In the genomic region with DNA sequence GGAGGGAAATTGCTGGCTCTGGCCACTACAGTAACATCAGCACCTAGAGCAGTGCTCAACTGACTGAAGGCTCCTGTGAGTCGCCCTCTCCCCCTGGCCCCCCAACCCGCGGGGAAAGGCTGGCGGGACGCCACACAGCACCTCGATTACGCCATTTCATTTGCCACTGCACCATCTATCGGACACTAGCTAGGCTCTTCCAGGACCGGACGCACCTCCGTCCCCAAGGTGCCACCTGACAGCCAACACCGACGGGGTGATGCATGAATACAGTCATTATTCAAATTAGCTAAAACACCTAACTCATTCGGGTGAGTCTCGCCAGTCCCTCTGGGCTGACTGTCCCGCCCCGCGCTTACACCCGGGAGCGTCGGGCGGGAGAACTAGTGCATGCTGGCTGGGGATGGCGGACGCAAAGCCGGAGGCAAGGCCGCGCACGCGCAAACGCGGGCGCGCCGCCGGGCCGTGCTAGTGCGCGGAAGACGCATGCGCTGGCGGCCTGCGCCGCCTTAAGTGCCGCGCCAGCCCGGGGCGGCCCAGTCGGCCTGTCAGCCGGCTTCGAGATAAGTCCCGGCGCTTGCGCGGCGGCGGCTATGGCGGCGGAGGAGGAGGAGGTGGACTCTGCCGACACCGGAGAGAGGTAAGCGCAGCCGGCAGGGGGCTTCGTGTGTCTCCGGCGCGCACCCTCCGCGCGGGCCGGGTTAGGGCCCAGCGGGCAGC, we compare ENCODE assay signal across 8 cellular contexts. TPM values are rescaled to one million over a fixed set of nuclear protein-coding genes. Genes with fewer than 3 reads are reported as not detected.
DNase-seq lines count a peak whose midpoint lies in the region; ATAC-seq and TF ChIP-seq lines count a peak whose summit lies in the region.

ABHD5 (plus strand) TSS at position 539 of the 720 bp plus-strand sequence; CDS start at position 594, 55 bp downstream.

- peaks cover 38% of the 10 kb centered on the region for H3K79me2 ChIP-seq in GM23338 (replicated peaks; ENCODE audit: insufficient read depth)

- peak; percentile 99 for TF ChIP-seq POLR2A in Raji (IDR thresholded peaks at IDR 0.05; ENCODE audit: insufficient read depth, low read depth, low read length)

- no peaks in the 10 kb centered on the region for H3K27me3 ChIP-seq in GM23338 (ENCODE audit: insufficient read depth)

- H3F3A ChIP-seq in GM23338 (replicated peaks; ENCODE audit: low read depth) = 0 out of 2 replicates have a peak, but pooled peaks cover 9% of the 10 kb centered on the region

- H3K27ac ChIP-seq in GM23338 (ENCODE audit: low read depth) = peak within 1 kb of the TSS; percentile 86

- TF ChIP-seq CTCF in GM23338 (conservative IDR thresholded peaks at IDR 0.05; ENCODE audit: low read depth in 2 of 2) = peak; percentile 16 to 47; a peak in 2 of 4 replicates
- TF ChIP-seq CTCF in fibroblast of the aortic adventitia (IDR thresholded peaks at IDR 0.05; ENCODE audit: insufficient read depth, low read length) = peak; percentile 33
- peak; percentile 39 for TF ChIP-seq CTCF in nephron progenitor cell (IDR thresholded peaks at IDR 0.05)

- peak; percentile 84 for ATAC-seq in GM23338
- ATAC-seq in stimulated activated naive CD8-positive, alpha-beta T cell treated with anti-CD3 and anti-CD28 coated beads, Interleukin-15, amount 100 ng/mL, for 72 hours = peak; percentile 91

- H3K4me2 ChIP-seq in GM23338 = peak within 1 kb of the TSS; percentile 86

- H3K36me3 Mint-ChIP-seq in GM23338 (ENCODE audit: low read depth) (peaks cover 10% of the 10 kb centered on the region; the same call in 1 of the 3 replicates), nephron progenitor cell (ENCODE audit: low read depth) (peaks cover 13% of the 10 kb centered on the region)

- H2AFZ ChIP-seq in GM23338 = peak within 1 kb of the TSS; percentile 97

- peak within 1 kb of the TSS; percentile 98 for H3K27ac Mint-ChIP-seq in GM23338
- peak within 1 kb of the TSS; percentile 92 for H3K27ac Mint-ChIP-seq in nephron progenitor cell
- peak within 1 kb of the TSS; percentile 95 to 98 for H3K27ac Mint-ChIP-seq in stimulated activated naive CD8-positive, alpha-beta T cell treated with anti-CD3 and anti-CD28 coated beads, Interleukin-15, amount 100 ng/mL, for 72 hours

- no peaks in the 10 kb centered on the region for H3K36me3 ChIP-seq in GM23338 (ENCODE audit: insufficient read depth)

- 0 out of 2 replicates have a peak, but pooled peaks cover 5% of the 10 kb centered on the region for H3K9me2 ChIP-seq in GM23338 (ENCODE audit: insufficient read depth)

- H3K4me1 Mint-ChIP-seq in GM23338 (peaks cover 33% of the 10 kb centered on the region), nephron progenitor cell (peaks cover 41% of the 10 kb centered on the region)
- peaks cover 38% of the 10 kb centered on the region for H3K4me1 Mint-ChIP-seq in stimulated activated naive CD8-positive, alpha-beta T cell treated with anti-CD3 and anti-CD28 coated beads, Interleukin-15, amount 100 ng/mL, for 72 hours

- H3K4me3 Mint-ChIP-seq in GM23338 (peak within 1 kb of the TSS; percentile 88), nephron progenitor cell (peak within 1 kb of the TSS; percentile 92)
- peak within 1 kb of the TSS; percentile 82 to 89 for H3K4me3 Mint-ChIP-seq in stimulated activated naive CD8-positive, alpha-beta T cell treated with anti-CD3 and anti-CD28 coated beads, Interleukin-15, amount 100 ng/mL, for 72 hours

- H3K9me3 Mint-ChIP-seq in GM23338 (no peaks in the 10 kb centered on the region), nephron progenitor cell (peaks cover 3% of the 10 kb centered on the region)
- no peaks in the 10 kb centered on the region for H3K9me3 Mint-ChIP-seq in stimulated activated naive CD8-positive, alpha-beta T cell treated with anti-CD3 and anti-CD28 coated beads, Interleukin-15, amount 100 ng/mL, for 72 hours

- DNase-seq in ELF-1 (ENCODE audit: low read depth, low spot score) (peak; percentile 99), GM23338 (ENCODE audit: low spot score) (peak; percentile 94), LHCN-M2 (ENCODE audit: low read depth) (peak; percentile 91), fibroblast of the aortic adventitia (ENCODE audit: low read depth) (peak; percentile 94), nephron progenitor cell (peak; percentile 92)
- DNase-seq in activated effector memory CD4-positive, alpha-beta T cell treated with Interleukin-2 at 50 U/mL for 16 hours = peak; percentile 95
- DNase-seq in stimulated activated naive CD8-positive, alpha-beta T cell treated with anti-CD3 and anti-CD28 coated beads, Interleukin-15, amount 100 ng/mL, for 72 hours = peak; percentile 94 to 96

- H3K4me3 ChIP-seq in GM23338 = peak within 1 kb of the TSS; percentile 66
- H3K4me3 ChIP-seq in fibroblast of the aortic adventitia (ENCODE audit: low read depth, low read length) = peak within 1 kb of the TSS; percentile 86

- no peaks in the 10 kb centered on the region for H4K20me1 ChIP-seq in GM23338 (replicated peaks; ENCODE audit: insufficient read depth)

- peaks cover 35% of the 10 kb centered on the region for H3K4me1 ChIP-seq in GM23338 (ENCODE audit: insufficient read depth)

- H3K27me3 Mint-ChIP-seq in GM23338 (ENCODE audit: insufficient read depth, low read depth, poor library complexity) (peaks cover 4% of the 10 kb centered on the region), nephron progenitor cell (ENCODE audit: low read depth, poor library complexity) (peaks cover 19% of the 10 kb centered on the region)
- H3K27me3 Mint-ChIP-seq in stimulated activated naive CD8-positive, alpha-beta T cell treated with anti-CD3 and anti-CD28 coated beads, Interleukin-15, amount 100 ng/mL, for 72 hours = no peaks in the 10 kb centered on the region

TF ChIP-seq in GM23338, 12 proteins besides CTCF, POLR2A, EP300 and RAD21 (continues in another document):
- TF ChIP-seq JUNB (IDR thresholded peaks at IDR 0.05; ENCODE audit: unreplicated experiment) (no peak), EZH2phosphoT487 (IDR thresholded peaks at IDR 0.05; ENCODE audit: unreplicated experiment) (no peak), NANOG (IDR thresholded peaks at IDR 0.05; ENCODE audit: borderline replicate concordance) (no peak), ZNF114 (CRISPR knock-in tag; IDR thresholded peaks at IDR 0.05) (no peak), ETS1 (IDR thresholded peaks at IDR 0.05) (no peak)
- TF ChIP-seq, protein P1, sequence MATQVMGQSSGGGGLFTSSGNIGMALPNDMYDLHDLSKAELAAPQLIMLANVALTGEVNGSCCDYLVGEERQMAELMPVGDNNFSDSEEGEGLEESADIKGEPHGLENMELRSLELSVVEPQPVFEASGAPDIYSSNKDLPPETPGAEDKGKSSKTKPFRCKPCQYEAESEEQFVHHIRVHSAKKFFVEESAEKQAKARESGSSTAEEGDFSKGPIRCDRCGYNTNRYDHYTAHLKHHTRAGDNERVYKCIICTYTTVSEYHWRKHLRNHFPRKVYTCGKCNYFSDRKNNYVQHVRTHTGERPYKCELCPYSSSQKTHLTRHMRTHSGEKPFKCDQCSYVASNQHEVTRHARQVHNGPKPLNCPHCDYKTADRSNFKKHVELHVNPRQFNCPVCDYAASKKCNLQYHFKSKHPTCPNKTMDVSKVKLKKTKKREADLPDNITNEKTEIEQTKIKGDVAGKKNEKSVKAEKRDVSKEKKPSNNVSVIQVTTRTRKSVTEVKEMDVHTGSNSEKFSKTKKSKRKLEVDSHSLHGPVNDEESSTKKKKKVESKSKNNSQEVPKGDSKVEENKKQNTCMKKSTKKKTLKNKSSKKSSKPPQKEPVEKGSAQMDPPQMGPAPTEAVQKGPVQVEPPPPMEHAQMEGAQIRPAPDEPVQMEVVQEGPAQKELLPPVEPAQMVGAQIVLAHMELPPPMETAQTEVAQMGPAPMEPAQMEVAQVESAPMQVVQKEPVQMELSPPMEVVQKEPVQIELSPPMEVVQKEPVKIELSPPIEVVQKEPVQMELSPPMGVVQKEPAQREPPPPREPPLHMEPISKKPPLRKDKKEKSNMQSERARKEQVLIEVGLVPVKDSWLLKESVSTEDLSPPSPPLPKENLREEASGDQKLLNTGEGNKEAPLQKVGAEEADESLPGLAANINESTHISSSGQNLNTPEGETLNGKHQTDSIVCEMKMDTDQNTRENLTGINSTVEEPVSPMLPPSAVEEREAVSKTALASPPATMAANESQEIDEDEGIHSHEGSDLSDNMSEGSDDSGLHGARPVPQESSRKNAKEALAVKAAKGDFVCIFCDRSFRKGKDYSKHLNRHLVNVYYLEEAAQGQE (IDR thresholded peaks at IDR 0.05; ENCODE audit: unreplicated experiment) = peak; percentile 10

RNA-seq across cellular contexts. Expression of gene ABHD5, which starts in this region (rescaled TPM):
- 12.1 and 12.7 TPM in 2 replicates for total RNA-seq in GM23338 (2014; rRNA removed; shearing (Covaris generic))
- 11.5 and 12.3 TPM in 2 replicates for polyA plus RNA-seq in GM23338 (2016; fragmentation: Nextera tagmentation; extraction: Ambion mirVana)
- total RNA-seq in LHCN-M2 (2014; rRNA removed) = 32.3 and 34.6 TPM in 2 replicates
- 25.4 TPM for polyA plus RNA-seq in LHCN-M2 (2012)
- total RNA-seq in fibroblast of the aortic adventitia (ENCODE audit: low replicate concordance) = 15.5 and 27.4 TPM in 2 replicates

Comparison
In these comparisons a context has a peak if more than half of its experiments do, and no peak if none do; other contexts are left out.
1. Peak in every context shown above with its lines: DNase-seq, ATAC-seq, H3K4me3 ChIP-seq and H3K27ac ChIP-seq.